In genomic region chr6:54053893-54054391, GRCh38 we compare ENCODE assay signal across 8 cellular contexts. TPM values are rescaled to one million over a fixed set of nuclear protein-coding genes. Genes with fewer than 3 reads are reported as not detected.
DNase-seq lines count a peak whose midpoint lies in the region; ATAC-seq lines count a peak whose summit lies in the region.

No MANE protein-coding gene starts in this region.

- H3F3A ChIP-seq in GM23248 (ENCODE audit: insufficient read depth), result peaks cover 8% of the 10 kb centered on the region; the same call in 1 of the 2 replicates

- ATAC-seq in Right ventricle myocardium superior (ENCODE audit: poor library complexity) (peak; percentile 90), sciatic nerve (peak; percentile 59), HG03342 (IDR thresholded peaks at IDR 0.05; ENCODE audit: unreplicated experiment) (no peak)

- 0 out of 2 replicates have a peak overlapping the region, but pooled peaks have one; percentile 1 for H3K9ac ChIP-seq in GM23248

- no peak overlapping the region for H2AFZ ChIP-seq in GM23248

- no peaks in the 10 kb centered on the region for H3K9me2 ChIP-seq in GM23248 (ENCODE audit: insufficient read depth)

- H3K27ac ChIP-seq in GM23248, result peak overlapping the region; percentile 35

- H3K79me2 ChIP-seq in GM23248 (ENCODE audit: insufficient read depth), result no peaks in the 10 kb centered on the region

- H3K36me3 ChIP-seq in GM23248 (ENCODE audit: low read depth), result no peaks in the 10 kb centered on the region

- H3K4me1 ChIP-seq in GM23248 (ENCODE audit: insufficient read depth), result peaks cover 17% of the 10 kb centered on the region

- peak overlapping the region; percentile 44 for H3K4me2 ChIP-seq in GM23248 (ENCODE audit: unreplicated experiment)

- intact Hi-C loops in Right ventricle myocardium superior (cut with DNase I), result no loop called here
- intact Hi-C loops in sciatic nerve (cut with DNase I), result no loop called here

- H3K27me3 ChIP-seq in GM23248 (replicated peaks; ENCODE audit: insufficient read depth), result no peaks in the 10 kb centered on the region

- H3K4me3 ChIP-seq in GM23248, result peak overlapping the region; percentile 33

- in situ Hi-C loops in GM23248 (cut with MboI), result no loop called here
- in situ Hi-C loops in SK-MEL-5 (cut with HindIII; ENCODE audit: low pct_unique_long_range_greater_than_20kb, low sequenced_read_pairs), result no loop called here

- no peaks in the 10 kb centered on the region for H4K20me1 ChIP-seq in GM23248 (ENCODE audit: insufficient read depth)

- no peaks in the 10 kb centered on the region for H3K9me3 ChIP-seq in GM23248 (ENCODE audit: low read depth)

- 0 to 1% methylated on average over 4 of the region's 4 CpGs for WGBS in GM23248 (ENCODE audit: low coverage in 1 of 2, low lambda C conversion rate in 2 of 2, missing lambda C conversion rate in 2 of 2), 2 experiments

- DNase-seq in GM23248 (peak; percentile 93), SK-MEL-5 (ENCODE audit: low read depth, low spot score) (peak; percentile 65), Right ventricle myocardium superior (no peak), sciatic nerve (ENCODE audit: low spot score) (no peak), NCI-H2081 treated with DMSO at 0.1 percent for 48 hours (lab: John Stamatoyannopoulos, UW) (no peak)
- DNase-seq in effector CD8-positive, alpha-beta T cell (lab: John Stamatoyannopoulos, UW), result no peak
- DNase-seq in activated CD4-positive, CD25-positive, alpha-beta regulatory T cell (lab: John Stamatoyannopoulos, UW), result no peak

RNA-seq across cellular contexts. Expression of gene MLIP, which starts 57.3 kb away (rescaled TPM):
- total RNA-seq in GM23248 (2014; rRNA removed; shearing (Covaris generic)), result not detected in 2 replicates
- not detected in 2 replicates for polyA plus RNA-seq in GM23248 (2016; fragmentation: Nextera tagmentation; extraction: Ambion mirVana)
- total RNA-seq in SK-MEL-5 (2014; rRNA removed; shearing (Covaris generic)), result 16.6 and 23.9 TPM in 2 replicates
- 9.5 and 11.2 TPM in 2 replicates for polyA plus RNA-seq in SK-MEL-5 (2015; cell fraction: cytosol; rRNA removed)
- 2.0 and 7.9 TPM in 2 replicates for polyA plus RNA-seq in SK-MEL-5 (2015; cell fraction: nucleus; rRNA removed)
- total RNA-seq in Right ventricle myocardium superior (403 TPM), sciatic nerve (396 TPM)

Comparison
In these comparisons a context has a peak if more than half of its experiments do, and no peak if none do; other contexts are left out.
1. DNase-seq: peak in GM23248 (single experiment) and SK-MEL-5 (single experiment); none in Right ventricle myocardium superior (single experiment), sciatic nerve (single experiment), NCI-H2081 treated with DMSO at 0.1 percent for 48 hours (single experiment), effector CD8-positive, alpha-beta T cell (single experiment) and activated CD4-positive, CD25-positive, alpha-beta regulatory T cell (0 of 4).
2. RNA of gene MLIP, which starts 57.3 kb away (total RNA-seq): 403 TPM in Right ventricle myocardium superior (single experiment), 396 TPM in sciatic nerve (single experiment) and 16.6 to 23.9 TPM in SK-MEL-5; not detected in GM23248; every median in the first group is over 10 times any median in the second.